In the genomic region with DNA sequence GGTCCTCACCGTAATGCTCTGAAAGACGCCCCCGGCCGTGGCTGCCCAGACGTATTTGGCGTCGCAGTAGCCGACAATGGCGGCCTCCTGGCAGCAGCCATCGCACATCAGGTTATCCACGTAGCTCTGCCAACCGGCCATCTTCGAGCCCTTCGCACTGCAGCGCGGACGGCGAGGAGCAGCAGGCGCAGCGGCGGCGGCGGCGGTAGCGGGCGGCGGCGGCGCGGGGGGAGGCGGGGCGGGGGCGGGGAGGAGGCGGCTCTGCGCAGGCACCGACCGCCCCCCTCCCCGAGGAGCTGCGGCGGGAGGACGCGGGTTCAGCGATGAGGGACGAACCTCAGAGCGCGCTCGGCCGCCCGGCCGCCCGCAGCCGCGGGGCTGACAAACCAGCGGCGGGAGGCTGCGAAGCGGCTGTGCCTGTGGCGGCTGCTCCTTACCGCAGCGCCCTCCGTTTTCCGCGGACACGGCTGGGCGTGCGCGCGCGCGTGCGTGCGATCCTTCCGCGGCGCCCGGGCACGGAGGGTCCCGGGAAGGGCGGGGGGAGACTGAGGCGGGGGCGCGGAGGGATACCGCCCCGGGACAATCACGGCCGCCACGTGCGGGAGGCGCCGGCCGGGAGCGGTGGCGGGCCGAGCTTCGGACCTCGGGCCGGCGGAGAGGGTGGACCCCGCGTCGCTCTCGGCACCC, we compare ENCODE assay signal across 8 cellular contexts. TPM values are rescaled to one million over a fixed set of nuclear protein-coding genes. Genes with fewer than 3 reads are reported as not detected.
A peak's percentile ranks its signal among the peaks of the same experiment; 100 is the strongest.
DNase-seq lines count a peak whose midpoint lies in the region; ATAC-seq and TF ChIP-seq lines count a peak whose summit lies in the region.

TSS of gene PFN2 (minus strand) at position 180 of the 687 bp plus-strand sequence. CDS start at position 141, 39 bp downstream.

- H3K9me2 ChIP-seq in PC-3 (replicated peaks; ENCODE audit: low read length) = no peaks in the 10 kb centered on the region

- H3K79me2 ChIP-seq in PC-3 (ENCODE audit: low read length) = peaks cover 75% of the 10 kb centered on the region

- H3K9me3 ChIP-seq in PC-3 (ENCODE audit: low read length) = no peaks in the 10 kb centered on the region

- TF ChIP-seq CTCF in BJ (IDR thresholded peaks at IDR 0.05; ENCODE audit: insufficient read depth, low read depth, low read length) (no peak), PC-3 (conservative IDR thresholded peaks at IDR 0.05; ENCODE audit: low read depth, low read length) (no peak), fibroblast of mammary gland (conservative IDR thresholded peaks at IDR 0.05; ENCODE audit: control insufficient read depth, insufficient read depth, low read depth, low read length) (no peak)

- H3K4me3 ChIP-seq in BJ (ENCODE audit: low read depth, low read length) = peak within 1 kb of the TSS; percentile 97
- peak within 1 kb of the TSS; percentile 79 for H3K4me3 ChIP-seq in PC-3 (ENCODE audit: low read length)
- H3K4me3 ChIP-seq in fibroblast of mammary gland (ENCODE audit: control insufficient read depth, low read depth, low read length) = peak within 1 kb of the TSS; percentile 63

- no peaks in the 10 kb centered on the region for H3F3A ChIP-seq in PC-3 (ENCODE audit: low read length, unreplicated experiment)

- peaks cover 5 to 24% (median 8%) of the 10 kb centered on the region in 5 donors for H3K27me3 Mint-ChIP-seq in naive thymus-derived CD8-positive, alpha-beta T cell

- peaks cover 21% of the 10 kb centered on the region for H4K20me1 ChIP-seq in PC-3 (ENCODE audit: low read length)

- H3K4me2 ChIP-seq in PC-3 (ENCODE audit: low read length) = peak within 1 kb of the TSS; percentile 94

- peaks cover 10 to 20% (median 17%) of the 10 kb centered on the region in 4 donors for H3K4me1 Mint-ChIP-seq in naive thymus-derived CD8-positive, alpha-beta T cell

- no peaks in the 10 kb centered on the region for H3K27me3 ChIP-seq in BJ (ENCODE audit: control insufficient read depth, insufficient read depth, low read length)
- H3K27me3 ChIP-seq in PC-3 (ENCODE audit: low read length) = no peaks in the 10 kb centered on the region

- intact Hi-C loops in PC-3 (cut with micrococcal nuclease) = loop anchor here (2.0 kb wide), 1 partner anchor 108 kb away; no protein-coding TSS in a partner anchor

- ATAC-seq in GM19372 (IDR thresholded peaks at IDR 0.05; ENCODE audit: low read depth, unreplicated experiment) (peak; percentile 44), HG03520 (IDR thresholded peaks at IDR 0.05; ENCODE audit: unreplicated experiment) (peak; percentile 33), PC-3 (peak; percentile 58)
- ATAC-seq in naive thymus-derived CD8-positive, alpha-beta T cell = peak; percentile 69 to 73

- CTCF ChIA-PET in BJ (lab: Yijun Ruan, JAX) = interaction anchor here (0.6 to 1.4 kb wide), 4 partner anchors 35 to 213 kb away, joined by 3 to 7 read pairs (median 4); no protein-coding TSS in a partner anchor
- CTCF ChIA-PET in PC-3 (lab: Charles Lee) = interaction anchor here (0.6 to 3.3 kb wide), 3 partner anchors 105 to 213 kb away, joined by 4 to 45 read pairs (median 7); no protein-coding TSS in a partner anchor

- DNase-seq in BJ (ENCODE audit: low read depth) (no peak), PC-3 (peak; percentile 72), fibroblast of mammary gland (ENCODE audit: low read depth) (peak; percentile 68)
- DNase-seq in activated T-helper 9 cell treated with anti-CD3 and anti-CD28 coated beads, Interleukin-2, amount 50 U/mL, for 16 hours (ENCODE audit: low read depth) = peak; percentile 35
- DNase-seq in naive thymus-derived CD8-positive, alpha-beta T cell = peak; percentile 41 to 79 (median 64)
- peak; percentile 43 to 79 (median 56) for DNase-seq in stimulated activated naive CD4-positive, alpha-beta T cell (lab: John Stamatoyannopoulos, UW)

- H3K4me1 ChIP-seq in PC-3 (ENCODE audit: insufficient read depth, low read length) = peaks cover 29% of the 10 kb centered on the region

- H3K9me3 Mint-ChIP-seq in naive thymus-derived CD8-positive, alpha-beta T cell = peaks cover 0 to 4% (median 0%) of the 10 kb centered on the region in 9 donors

- peak within 1 kb of the TSS; percentile 79 to 95 (median 89) for H3K27ac Mint-ChIP-seq in naive thymus-derived CD8-positive, alpha-beta T cell

- no TSS peak for BruUV-seq in PC-3 (replicated peaks; lab: Mats Ljungman, UMichigan)

- peak within 1 kb of the TSS; percentile 94 for H3K9ac ChIP-seq in PC-3 (ENCODE audit: low read length)

- H3K36me3 Mint-ChIP-seq in naive thymus-derived CD8-positive, alpha-beta T cell = no peaks in the 10 kb centered on the region

- H3K27ac ChIP-seq in PC-3 (ENCODE audit: low read length) = peak within 1 kb of the TSS; percentile 86

- H3K36me3 ChIP-seq in BJ (ENCODE audit: control insufficient read depth, insufficient read depth, low read length) (0 out of 2 replicates have a peak, but pooled peaks cover 1% of the 10 kb centered on the region), PC-3 (ENCODE audit: low read depth, low read length) (peaks cover 21% of the 10 kb centered on the region)

- peak within 1 kb of the TSS; percentile 91 to 98 (median 94) for H3K4me3 Mint-ChIP-seq in naive thymus-derived CD8-positive, alpha-beta T cell

- POLR2A ChIA-PET in BJ (lab: Charles Lee) = interaction anchor here (0.6 kb wide), 1 partner anchor 438 kb away, joined by 4 read pairs; no protein-coding TSS in a partner anchor
- POLR2A ChIA-PET in PC-3 (lab: Charles Lee; ENCODE audit: unreplicated experiment) = interaction anchor here (0.9 kb wide), 1 partner anchor 213 kb away, joined by 11 read pairs; no protein-coding TSS in a partner anchor
- POLR2A ChIA-PET in naive thymus-derived CD8-positive, alpha-beta T cell (lab: Charles Lee) = no interaction called here

- H2AFZ ChIP-seq in PC-3 (ENCODE audit: low read length) = peak within 1 kb of the TSS; percentile 77

RNA-seq across cellular contexts. Expression of gene PFN2, which starts in this region (rescaled TPM):
- polyA plus RNA-seq in BJ (2011; rRNA removed) = 195 and 307 TPM in 2 replicates
- polyA minus RNA-seq in BJ (2011; rRNA and poly(A)+ RNA removed) = 56.8 and 63.1 TPM in 2 replicates
- 213 and 284 TPM in 2 replicates for total RNA-seq in PC-3 (2014; rRNA removed)
- total RNA-seq in naive thymus-derived CD8-positive, alpha-beta T cell = 10 to 100 TPM; 21.3 to 23.4 TPM
- 10 to 100 TPM in 2 of 3 donors, 1 to 10 TPM in 1; 8.9 to 12.7 (median 11.9) TPM for polyA plus RNA-seq in naive thymus-derived CD8-positive, alpha-beta T cell

Comparison
In these comparisons a context has a peak if more than half of its experiments do, and no peak if none do; other contexts are left out.
1. RNA of gene PFN2 (polyA plus RNA-seq): 195 to 307 TPM in BJ; 8.9 to 12.7 TPM in naive thymus-derived CD8-positive, alpha-beta T cell; every median in the first group is over 10 times any median in the second.
2. Peak in every context shown above with its lines, with median percentiles within 50 percentile points of each other: H3K4me3 ChIP-seq and ATAC-seq.